ENCODE assay signal across 11 cellular contexts in genomic region chr1:221776495-221777413, GRCh38. TPM values are rescaled to one million over a fixed set of nuclear protein-coding genes. Genes with fewer than 3 reads are reported as not detected.
DNase-seq lines count a peak whose midpoint lies in the region; ATAC-seq and TF ChIP-seq lines count a peak whose summit lies in the region.
"Had no signal": no experiment of that assay in that cellular context is flagged by ENCODE, and none has a peak within 500 bp of the region (broad histone marks: within the 10 kb centered on the region; RNA-seq: fewer than 3 reads in every experiment).

No MANE protein-coding gene starts in this region.

- H3K36me3 Mint-ChIP-seq in activated T-helper 2 cell treated with anti-CD3 and anti-CD28 coated beads, Interferon-gamma antibody, Interleukin-2, Interleukin-4, amounts not matched to agents 10 μg/mL and 5 μg/mL and 100 μg/mL, durations not matched to agents 14 hours and 24 hours and 36 hours (ENCODE audit: low read depth) = no peaks in the 10 kb centered on the region

- TF ChIP-seq CTCF in GM10266 (IDR thresholded peaks at IDR 0.05; ENCODE audit: control insufficient read depth, insufficient read depth, low read depth, missing control alignments) = no peak
- no peak for TF ChIP-seq CTCF in WERI-Rb-1 (IDR thresholded peaks at IDR 0.05; ENCODE audit: low read depth, low read length)

- ATAC-seq in GM21360 (IDR thresholded peaks at IDR 0.05; ENCODE audit: unreplicated experiment) (peak; percentile 45), HG03378 (IDR thresholded peaks at IDR 0.05; ENCODE audit: unreplicated experiment) (peak; percentile 29)

- DNase-seq in GM10266 (ENCODE audit: extremely low spot score) (peak; percentile 27), NCI-H146 treated with DMSO at 0.1 percent for 48 hours (lab: John Stamatoyannopoulos, UW; ENCODE audit: unreplicated experiment) (no peak), SHP77 (lab: John Stamatoyannopoulos, UW) (no peak), D341Med (ENCODE audit: low spot score) (no peak), WERI-Rb-1 (no peak)
- no peak for DNase-seq in activated T-helper 2 cell treated with anti-CD3 and anti-CD28 coated beads, Interferon-gamma antibody, Interleukin-2, Interleukin-4, amounts not matched to agents 10 μg/mL and 5 μg/mL and 100 μg/mL, durations not matched to agents 14 hours and 24 hours and 36 hours (ENCODE audit: low spot score)

- no peaks in the 10 kb centered on the region for H3K9me3 Mint-ChIP-seq in activated T-helper 2 cell treated with anti-CD3 and anti-CD28 coated beads, Interferon-gamma antibody, Interleukin-2, Interleukin-4, amounts not matched to agents 10 μg/mL and 5 μg/mL and 100 μg/mL, durations not matched to agents 14 hours and 24 hours and 36 hours
- H3K9me3 Mint-ChIP-seq: effector memory CD8-positive, alpha-beta T cell; neural crest cell had no signal

- H3K27me3 ChIP-seq in WERI-Rb-1 (ENCODE audit: insufficient read depth, low read depth, severe bottlenecking) = no peaks in the 10 kb centered on the region

- H3K36me3 ChIP-seq in WERI-Rb-1 = no peaks in the 10 kb centered on the region
- H3K36me3 ChIP-seq: thoracic aorta had no signal

- H3K9me3 ChIP-seq in WERI-Rb-1 (ENCODE audit: severe bottlenecking) = no peaks in the 10 kb centered on the region
- H3K9me3 ChIP-seq: thoracic aorta had no signal

- peak overlapping the region; percentile 1 for H3K4me3 Mint-ChIP-seq in activated T-helper 2 cell treated with anti-CD3 and anti-CD28 coated beads, Interferon-gamma antibody, Interleukin-2, Interleukin-4, amounts not matched to agents 10 μg/mL and 5 μg/mL and 100 μg/mL, durations not matched to agents 14 hours and 24 hours and 36 hours (ENCODE audit: low read depth)
- H3K4me3 Mint-ChIP-seq: neural crest cell had no signal

- H3K4me3 ChIP-seq in WERI-Rb-1 (ENCODE audit: low read depth, low read length) = no peak overlapping the region
- H3K4me3 ChIP-seq: thoracic aorta had no signal

- H3K27ac ChIP-seq in WERI-Rb-1 = no peak overlapping the region
- H3K27ac ChIP-seq: thoracic aorta had no signal

- H3K4me1 Mint-ChIP-seq in activated T-helper 2 cell treated with anti-CD3 and anti-CD28 coated beads, Interferon-gamma antibody, Interleukin-2, Interleukin-4, amounts not matched to agents 10 μg/mL and 5 μg/mL and 100 μg/mL, durations not matched to agents 14 hours and 24 hours and 36 hours (ENCODE audit: low read depth) = peaks cover 72% of the 10 kb centered on the region
- H3K4me1 Mint-ChIP-seq: neural crest cell had no signal

- intact Hi-C loops in activated T-helper 2 cell treated with anti-CD3 and anti-CD28 coated beads, Interferon-gamma antibody, Interleukin-2, Interleukin-4, amounts not matched to agents 10 μg/mL and 5 μg/mL and 100 μg/mL, durations not matched to agents 14 hours and 24 hours and 36 hours (cut with micrococcal nuclease) = loop anchor here (1.0 to 2.0 kb wide), 11 partner anchors 18 to 336 kb away; partner anchors contain the start of gene DUSP10

- H3K27me3 Mint-ChIP-seq in activated T-helper 2 cell treated with anti-CD3 and anti-CD28 coated beads, Interferon-gamma antibody, Interleukin-2, Interleukin-4, amounts not matched to agents 10 μg/mL and 5 μg/mL and 100 μg/mL, durations not matched to agents 14 hours and 24 hours and 36 hours (ENCODE audit: low read depth) = no peaks in the 10 kb centered on the region
- H3K27me3 Mint-ChIP-seq: effector memory CD8-positive, alpha-beta T cell had no signal

- H3K27ac Mint-ChIP-seq in activated T-helper 2 cell treated with anti-CD3 and anti-CD28 coated beads, Interferon-gamma antibody, Interleukin-2, Interleukin-4, amounts not matched to agents 10 μg/mL and 5 μg/mL and 100 μg/mL, durations not matched to agents 14 hours and 24 hours and 36 hours = peak overlapping the region; percentile 92

RNA-seq across cellular contexts. Expression of gene DUSP10, which starts 34.9 kb away (rescaled TPM):
- 21.0 and 21.7 TPM in 2 replicates for total RNA-seq in activated T-helper 2 cell treated with anti-CD3 and anti-CD28 coated beads, Interferon-gamma antibody, Interleukin-2, Interleukin-4, amounts not matched to agents 10 μg/mL and 5 μg/mL and 100 μg/mL, durations not matched to agents 14 hours and 24 hours and 36 hours
